In the genomic region with DNA sequence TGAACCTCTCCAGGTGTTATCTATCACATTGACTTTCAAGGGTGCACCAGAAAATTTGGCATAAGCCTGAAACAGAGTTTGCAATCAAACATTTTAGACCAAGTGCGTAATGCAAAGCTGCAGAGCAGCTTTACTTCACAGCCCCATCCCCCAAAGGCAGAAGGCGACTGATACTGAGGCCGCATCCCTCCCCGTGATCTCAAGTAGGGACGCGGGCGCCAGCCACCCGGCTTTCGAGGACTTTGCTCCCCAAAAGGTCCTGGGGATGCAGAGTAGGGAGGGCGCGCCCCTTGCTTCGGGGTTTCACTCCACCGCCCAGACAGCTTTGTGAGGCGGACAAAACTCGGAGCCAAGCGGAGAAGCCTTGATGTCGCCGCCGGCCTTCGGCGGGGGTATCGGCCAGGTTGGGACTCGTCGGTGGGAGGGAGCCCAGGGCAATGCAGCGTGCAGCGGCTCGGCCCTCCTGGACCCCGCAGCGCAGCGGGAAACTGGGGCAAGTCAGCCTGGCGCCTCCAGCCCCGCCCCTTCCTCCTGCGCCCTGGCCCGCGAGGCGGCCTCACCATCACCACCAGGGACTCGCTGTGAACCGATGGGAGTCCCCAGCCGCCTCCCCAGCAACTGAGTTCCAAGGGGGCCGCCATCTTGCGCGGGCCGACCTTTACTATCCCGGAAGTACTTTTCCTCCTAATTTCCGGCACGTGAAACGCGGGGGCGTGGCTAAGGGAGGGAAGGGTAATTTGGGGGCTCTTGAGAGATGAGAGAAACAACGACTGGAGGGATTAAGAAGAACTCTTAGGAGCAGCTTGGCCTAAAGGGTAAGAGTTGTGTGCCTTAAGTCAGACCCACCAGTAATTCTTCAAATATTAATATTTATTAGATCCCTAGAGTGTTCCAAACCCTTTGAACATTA, we compare ENCODE assay signal across 9 cellular contexts.
DNase-seq lines count a peak whose midpoint lies in the region; ATAC-seq and TF ChIP-seq lines count a peak whose summit lies in the region.
"Had no signal": no experiment of that assay in that cellular context is flagged by ENCODE, and none has a peak within 500 bp of the region (broad histone marks: within the 10 kb centered on the region; RNA-seq: fewer than 3 reads in every experiment).

A gene with protein sequence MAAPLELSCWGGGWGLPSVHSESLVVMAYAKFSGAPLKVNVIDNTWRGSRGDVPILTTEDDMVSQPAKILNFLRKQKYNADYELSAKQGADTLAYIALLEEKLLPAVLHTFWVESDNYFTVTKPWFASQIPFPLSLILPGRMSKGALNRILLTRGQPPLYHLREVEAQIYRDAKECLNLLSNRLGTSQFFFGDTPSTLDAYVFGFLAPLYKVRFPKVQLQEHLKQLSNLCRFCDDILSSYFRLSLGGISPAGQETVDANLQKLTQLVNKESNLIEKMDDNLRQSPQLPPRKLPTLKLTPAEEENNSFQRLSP (minus strand): TSS at position 665 of the 910 bp plus-strand sequence. CDS start 24 bp downstream, at position 641.

- TF ChIP-seq POLR2A in GM18951 (IDR thresholded peaks at IDR 0.05; ENCODE audit: extremely low read depth, insufficient read depth, insufficient read length): peak; percentile 65

- peak; percentile 90 for ATAC-seq in HG03196 (IDR thresholded peaks at IDR 0.05; ENCODE audit: unreplicated experiment)

- H3K27ac ChIP-seq in cingulate gyrus (ENCODE audit: low read depth, low read length): peak within 1 kb of the TSS; percentile 44
- H3K27ac ChIP-seq: HL-60 had no signal

- POLR2A ChIA-PET in AG04449 (lab: Yijun Ruan, JAX): interaction anchor here (0.5 to 1.7 kb wide), 3 partner anchors 16 to 255 kb away, joined by 3 to 5 read pairs (median 4); no protein-coding TSS in a partner anchor

- no peak for DNase-seq in AG04449 (ENCODE audit: low read depth, low spot score)
- peak; percentile 52 for DNase-seq in NCI-H510A treated with DMSO at 0.1 percent for 48 hours (lab: John Stamatoyannopoulos, UW)
- peak; percentile 88 to 89 for DNase-seq in activated CD4-positive, alpha-beta T cell treated with anti-CD3 and anti-CD28 coated beads for 4 hours
- peak; percentile 87 for DNase-seq in kidney tubule cell (ENCODE audit: low spot score)
- DNase-seq in stimulated activated CD4-positive, alpha-beta T cell treated with anti-CD3 and anti-CD28 coated beads, Interleukin-1b, Interleukin-23, amount 100 ng/mL, for 1 hour (ENCODE audit: low read depth in 2 of 2): peak; percentile 55 to 83

- no peak for TF ChIP-seq CTCF in AG04449 (IDR thresholded peaks at IDR 0.05; ENCODE audit: insufficient read depth, low read length, missing control alignments)

- in situ Hi-C loops in GM18951 (cut with MboI; ENCODE audit: low sequenced_read_pairs, unreplicated experiment): no loop called here

- H3K4me3 ChIP-seq in AG04449 (ENCODE audit: low read depth, low read length): peak within 1 kb of the TSS; percentile 82

- CTCF ChIA-PET in AG04449 (lab: Yijun Ruan, JAX): interaction anchor here (0.8 kb wide), 1 partner anchor 13 kb away, joined by 4 read pairs; no protein-coding TSS in a partner anchor
